Comparison of ENCODE assay signal across 8 cellular contexts in the genomic region with DNA sequence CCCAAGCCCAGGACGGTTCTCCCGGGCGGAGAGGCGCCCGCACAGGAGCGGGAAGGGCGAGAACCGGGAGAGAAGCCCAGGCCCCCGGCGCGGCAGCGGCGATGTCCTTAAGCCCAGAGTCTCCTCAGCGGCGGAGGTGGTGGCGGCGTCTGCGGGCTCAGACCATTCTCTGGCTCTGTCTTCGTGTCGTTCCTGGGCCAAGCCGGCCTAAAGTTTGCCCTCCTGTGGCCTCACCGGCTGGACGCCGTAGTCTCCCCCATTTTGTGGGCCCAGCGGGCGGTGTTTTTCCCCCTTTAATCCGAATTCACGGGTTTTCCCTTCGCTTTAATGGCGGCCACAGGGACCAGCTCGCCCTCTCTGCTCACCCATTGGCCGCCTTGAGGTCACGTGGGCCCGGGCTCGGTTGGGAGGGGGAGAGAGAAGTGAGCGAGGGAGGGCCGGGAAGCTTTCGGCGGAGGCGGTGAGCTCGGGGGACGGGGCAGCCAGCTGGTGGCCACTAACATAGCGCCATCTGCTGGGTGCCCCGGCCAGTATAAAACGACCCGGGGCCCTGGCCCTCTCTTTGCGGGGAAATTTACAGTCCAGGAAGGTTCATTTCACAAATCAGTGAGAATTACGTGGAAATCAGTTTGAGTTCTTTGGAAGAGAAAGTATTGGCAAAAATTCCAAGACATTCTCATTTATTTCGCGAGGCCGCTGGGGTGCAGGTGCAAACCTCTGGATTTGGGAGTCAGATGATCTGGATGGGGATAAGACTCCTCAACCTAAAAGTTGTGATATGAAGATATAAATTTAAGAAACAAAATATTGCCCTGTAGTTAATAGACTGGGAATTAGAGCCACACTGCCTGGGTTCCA.
DNase-seq lines count a peak whose midpoint lies in the region; ATAC-seq lines count a peak whose summit lies in the region.

No MANE protein-coding gene starts in this region.

- DNase-seq in Ammon's horn (ENCODE audit: low spot score) (peak; percentile 99), NCI-H446 (lab: John Stamatoyannopoulos, UW) (peak; percentile 87 to 95), cerebellar cortex (ENCODE audit: low spot score) (peak; percentile 97), islet precursor cell (peak; percentile 100)
- peak; percentile 96 for DNase-seq in stimulated activated CD4-positive, alpha-beta T cell treated with anti-CD3 and anti-CD28 coated beads, Interleukin-12 subunit alpha, Interleukin-12 subunit beta, amount 100 ng/mL, for 4 hours

- ATAC-seq in GM19043 (IDR thresholded peaks at IDR 0.05; ENCODE audit: low read depth, unreplicated experiment) (peak; percentile 94), HG03354 (IDR thresholded peaks at IDR 0.05; ENCODE audit: poor library complexity, severe bottlenecking, unreplicated experiment) (peak; percentile 93)
- peak; percentile 93 to 95 for ATAC-seq in activated CD4-positive, CD25-positive, alpha-beta regulatory T cell treated with anti-CD3 and anti-CD28 coated beads, Interleukin-2, amount 50 U/mL, for 24 hours

Comparison
In these comparisons a context has a peak if more than half of its experiments do, and no peak if none do; other contexts are left out.
1. Peak in every context shown above with its lines: DNase-seq and ATAC-seq.